Comparison of ENCODE assay signal across 9 cellular contexts in the genomic region with DNA sequence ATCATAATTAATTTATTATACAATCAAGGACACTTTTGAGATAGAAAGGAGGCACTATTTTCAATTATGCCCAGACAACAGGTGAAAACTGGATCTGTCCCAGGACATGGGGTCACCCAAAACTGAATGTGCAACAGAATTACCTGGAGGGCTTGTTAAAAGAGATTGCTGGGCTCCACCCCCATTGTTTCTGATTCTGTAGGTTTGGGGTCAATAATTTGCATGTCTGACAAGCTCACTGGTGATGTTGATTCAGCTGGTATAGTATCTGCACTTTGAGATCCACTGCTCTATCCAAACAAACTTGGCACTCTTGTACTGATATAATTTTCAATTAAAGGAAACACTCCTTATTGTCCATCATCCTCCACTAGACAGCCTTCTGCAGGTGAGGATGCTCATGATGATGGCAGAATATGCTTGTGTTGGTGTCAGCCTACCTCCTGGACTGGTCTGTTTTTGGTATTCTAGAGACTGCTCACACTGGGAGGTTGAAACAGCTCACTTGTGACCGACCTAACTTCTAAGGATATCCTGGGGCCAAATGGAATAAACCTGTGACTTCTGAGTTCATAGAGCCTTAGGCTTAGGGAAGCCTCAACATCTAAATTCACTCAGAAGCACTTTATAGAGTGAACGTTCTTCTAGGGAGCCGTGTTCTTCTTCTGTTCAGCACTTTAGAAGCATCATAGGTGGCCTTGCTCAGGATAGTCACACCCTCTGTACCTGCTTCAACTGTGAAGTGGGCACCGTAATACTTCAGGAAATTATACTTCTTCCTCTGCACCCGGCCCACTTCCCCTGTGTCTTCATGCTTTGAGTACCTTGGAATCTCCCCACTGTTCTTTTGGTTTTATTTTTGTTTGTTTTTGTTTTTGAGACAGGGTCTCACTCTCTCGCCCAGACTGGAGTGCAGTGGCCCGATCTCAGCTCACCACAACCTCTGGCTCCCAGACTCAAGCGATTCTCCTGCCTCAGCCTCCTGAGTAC. TPM values are rescaled to one million over a fixed set of nuclear protein-coding genes. Genes with fewer than 3 reads are reported as not detected.
DNase-seq lines count a peak whose midpoint lies in the region; ATAC-seq and TF ChIP-seq lines count a peak whose summit lies in the region.
"Had no signal": no experiment of that assay in that cellular context is flagged by ENCODE, and none has a peak within 500 bp of the region (broad histone marks: within the 10 kb centered on the region; RNA-seq: fewer than 3 reads in every experiment).

No MANE protein-coding gene starts in this region.

- peak in 2 of 3 donors; percentile 44 to 61 for DNase-seq in Peyer's patch
- DNase-seq in naive B cell, result peak; percentile 87
- no peak for DNase-seq in retina
- no peak for DNase-seq in NCI-H446 treated with DMSO at 0.1 percent for 48 hours (lab: John Stamatoyannopoulos, UW)
- no peak for DNase-seq in GM23338 (ENCODE audit: low spot score)
- DNase-seq in HuH-7.5 (ENCODE audit: low spot score), result no peak
- DNase-seq: anterior cingulate cortex had no signal

- H3K9me3 Mint-ChIP-seq in naive B cell (no peaks in the 10 kb centered on the region), GM23338 (no peaks in the 10 kb centered on the region)

- H3K27me3 Mint-ChIP-seq in naive B cell (no peaks in the 10 kb centered on the region), GM23338 (ENCODE audit: insufficient read depth, low read depth, poor library complexity) (peaks cover 3% of the 10 kb centered on the region)

- no peak for TF ChIP-seq CTCF in Peyer's patch (IDR thresholded peaks at IDR 0.05)
- no peak for TF ChIP-seq CTCF in GM23338 (conservative IDR thresholded peaks at IDR 0.05; ENCODE audit: low read depth in 2 of 2)

- ATAC-seq in GM18868 (IDR thresholded peaks at IDR 0.05; ENCODE audit: unreplicated experiment) (peak; percentile 71), GM21786 (IDR thresholded peaks at IDR 0.05; ENCODE audit: unreplicated experiment) (peak; percentile 55), naive B cell (ENCODE audit: low read depth in 2 of 2) (peak; percentile 84 to 86), GM23338 (no peak)

- H2AFZ ChIP-seq in GM23338, result no peak overlapping the region

- H3K27ac ChIP-seq in Peyer's patch, result peak overlapping the region in 3 of 4 donors; percentile 6 to 52 (median 10)
- no peak overlapping the region for H3K27ac ChIP-seq in GM23338 (ENCODE audit: low read depth)

- H3K27me3 ChIP-seq in Peyer's patch (no peaks in the 10 kb centered on the region), GM23338 (ENCODE audit: insufficient read depth) (no peaks in the 10 kb centered on the region)

- H3K36me3 ChIP-seq in Peyer's patch (no peaks in the 10 kb centered on the region), GM23338 (ENCODE audit: insufficient read depth) (no peaks in the 10 kb centered on the region)

- H3K4me1 ChIP-seq in Peyer's patch, result peaks cover 0 to 8% (median 3%) of the 10 kb centered on the region in 4 donors
- H3K4me1 ChIP-seq in GM23338 (ENCODE audit: insufficient read depth), result no peaks in the 10 kb centered on the region

- peak overlapping the region; percentile 98 to 100 (median 99) for H3K27ac Mint-ChIP-seq in naive B cell
- no peak overlapping the region for H3K27ac Mint-ChIP-seq in GM23338

- peaks cover 64 to 90% (median 71%) of the 10 kb centered on the region in 3 donors for H3K4me1 Mint-ChIP-seq in naive B cell
- peaks cover 6% of the 10 kb centered on the region for H3K4me1 Mint-ChIP-seq in GM23338

- H3K4me3 ChIP-seq in Peyer's patch (peak overlapping the region in 2 of 4 donors; percentile 7 to 26), GM23338 (no peak overlapping the region)

- no peaks in the 10 kb centered on the region; the same call in 1 of the 2 replicates for H4K20me1 ChIP-seq in GM23338 (replicated peaks; ENCODE audit: insufficient read depth)

- H3K4me2 ChIP-seq in GM23338, result no peak overlapping the region

- no peak for TF ChIP-seq POLR2A in Peyer's patch (IDR thresholded peaks at IDR 0.05)

- H3K4me3 Mint-ChIP-seq in naive B cell (peak overlapping the region; percentile 66 to 96 (median 89)), GM23338 (no peak overlapping the region)

- H3F3A ChIP-seq in GM23338 (replicated peaks; ENCODE audit: low read depth), result no peaks in the 10 kb centered on the region

- H3K79me2 ChIP-seq in GM23338 (replicated peaks; ENCODE audit: insufficient read depth), result no peaks in the 10 kb centered on the region

- H3K36me3 Mint-ChIP-seq in naive B cell (peaks cover 7 to 15% of the 10 kb centered on the region in 2 donors), GM23338 (ENCODE audit: low read depth) (no peaks in the 10 kb centered on the region)

- H3K9me3 ChIP-seq in Peyer's patch, result no peaks in the 10 kb centered on the region

- no peaks in the 10 kb centered on the region for H3K9me2 ChIP-seq in GM23338 (ENCODE audit: insufficient read depth)

TF ChIP-seq in GM23338, 12 proteins besides CTCF, POLR2A, EP300 and RAD21 (continues in another document):
- TF ChIP-seq EZH2phosphoT487 (IDR thresholded peaks at IDR 0.05; ENCODE audit: unreplicated experiment) (no peak), POLR2AphosphoS5 (IDR thresholded peaks at IDR 0.05; ENCODE audit: low read depth) (no peak), NANOG (IDR thresholded peaks at IDR 0.05; ENCODE audit: borderline replicate concordance) (no peak), CREB1 (CRISPR knock-in tag; IDR thresholded peaks at IDR 0.05; ENCODE audit: low read depth) (no peak)
- TF ChIP-seq, protein P1, sequence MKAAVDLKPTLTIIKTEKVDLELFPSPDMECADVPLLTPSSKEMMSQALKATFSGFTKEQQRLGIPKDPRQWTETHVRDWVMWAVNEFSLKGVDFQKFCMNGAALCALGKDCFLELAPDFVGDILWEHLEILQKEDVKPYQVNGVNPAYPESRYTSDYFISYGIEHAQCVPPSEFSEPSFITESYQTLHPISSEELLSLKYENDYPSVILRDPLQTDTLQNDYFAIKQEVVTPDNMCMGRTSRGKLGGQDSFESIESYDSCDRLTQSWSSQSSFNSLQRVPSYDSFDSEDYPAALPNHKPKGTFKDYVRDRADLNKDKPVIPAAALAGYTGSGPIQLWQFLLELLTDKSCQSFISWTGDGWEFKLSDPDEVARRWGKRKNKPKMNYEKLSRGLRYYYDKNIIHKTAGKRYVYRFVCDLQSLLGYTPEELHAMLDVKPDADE (IDR thresholded peaks at IDR 0.05), result no peak

RNA-seq across cellular contexts. Expression of gene P2RY14, which starts 2.0 kb away (rescaled TPM):
- total RNA-seq in Peyer's patch, result 1 to 10 TPM; 1.2 to 3.6 (median 2.0) TPM
- polyA plus RNA-seq in naive B cell (ENCODE audit: low read depth in 6 of 6) (10 to 100 TPM; 35.9 to 74.9 (median 53.4) TPM), GM23338 (2016; fragmentation: Nextera tagmentation; extraction: Ambion mirVana) (0.95 and 1.2 TPM in 2 replicates)
- not detected in 2 replicates for total RNA-seq in GM23338 (2014; rRNA removed; shearing (Covaris generic))

RNA-seq across cellular contexts. Expression of gene GPR87, which starts 40.3 kb away (rescaled TPM):
- total RNA-seq in Peyer's patch, result not detected
- polyA plus RNA-seq in naive B cell (ENCODE audit: low read depth in 6 of 6), result not detected
- total RNA-seq in GM23338 (2014; rRNA removed; shearing (Covaris generic)), result not detected in 2 replicates
- polyA plus RNA-seq in GM23338 (2016; fragmentation: Nextera tagmentation; extraction: Ambion mirVana), result 0.21 TPM in 1 of 2 replicates, not detected in the other

RNA-seq across cellular contexts. Expression of gene P2RY13, which starts 53.0 kb away (rescaled TPM):
- total RNA-seq in Peyer's patch, result 1 to 10 TPM in 1 of 4 donors, under 1 TPM in 1, not detected in 2; 0.67 to 1.7 TPM
- polyA plus RNA-seq in naive B cell (ENCODE audit: low read depth in 6 of 6) (1 to 10 TPM in 1 of 6 donors, under 1 TPM in 4, not detected in 1; 0.14 to 1.1 (median 0.29) TPM), GM23338 (2016; fragmentation: Nextera tagmentation; extraction: Ambion mirVana) (0.38 and 0.68 TPM in 2 replicates)
- total RNA-seq in GM23338 (2014; rRNA removed; shearing (Covaris generic)), result not detected in 2 replicates

Comparison
In these comparisons a context has a peak if more than half of its experiments do, and no peak if none do; other contexts are left out.
1. DNase-seq: peak in Peyer's patch (2 of 3) and naive B cell (single experiment); none in retina (single experiment), NCI-H446 treated with DMSO at 0.1 percent for 48 hours (single experiment), GM23338 (single experiment) and HuH-7.5 (single experiment).